8 cellular contexts compared by ENCODE assay signal in the genomic region with DNA sequence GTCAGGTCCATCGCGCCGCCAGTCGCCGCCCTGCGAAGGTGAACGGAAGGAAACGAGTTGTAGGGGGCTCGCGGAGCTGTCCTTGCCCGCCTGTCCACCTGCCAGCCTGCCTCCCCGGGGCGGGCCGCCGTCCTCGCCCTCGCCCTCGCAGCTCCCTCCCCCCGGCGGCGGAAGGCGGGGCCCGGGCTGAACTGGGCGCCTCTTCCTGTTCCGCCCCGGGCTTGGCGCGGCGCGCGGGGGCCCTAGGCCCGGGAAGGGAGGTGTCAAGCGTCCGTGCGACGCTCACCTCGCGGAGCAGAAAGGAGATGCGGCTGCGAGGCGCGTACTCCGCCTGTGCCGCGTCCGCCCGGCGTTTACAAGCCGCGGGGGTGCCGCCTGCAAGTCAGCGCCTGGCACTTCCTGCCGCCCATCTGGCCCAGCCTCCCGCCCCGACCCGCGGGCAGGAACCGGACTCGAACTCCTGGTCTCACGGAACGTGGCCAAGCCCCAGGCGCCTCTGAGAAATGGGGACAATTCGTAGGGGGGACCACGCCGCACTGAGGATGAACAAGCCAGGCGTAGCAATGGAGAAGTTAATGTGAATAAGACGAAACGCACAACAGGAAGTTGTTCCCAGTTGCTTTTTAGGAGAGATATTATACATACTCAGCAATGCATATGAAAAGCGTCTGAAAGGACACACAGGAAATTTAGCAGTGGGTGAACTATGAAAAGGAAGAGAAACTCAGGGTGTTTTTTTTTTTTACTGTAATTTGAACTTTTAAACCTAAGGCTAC. TPM values are rescaled to one million over a fixed set of nuclear protein-coding genes. Genes with fewer than 3 reads are reported as not detected.
A peak's percentile ranks its signal among the peaks of the same experiment; 100 is the strongest.
DNase-seq lines count a peak whose midpoint lies in the region; ATAC-seq, FAIRE-seq and TF ChIP-seq lines count a peak whose summit lies in the region.

A gene (minus strand): TSS at position 108 of the 776 bp plus-strand sequence. CDS start 97 bp downstream, at position 11.

- intact Hi-C loops in heart left ventricle (cut with DNase I) (loop anchor here in 8 of 10 donors (2.0 to 10.0 kb wide), 11 partner anchors 16 to 892 kb away; a partner anchor contains a TSS), posterior vena cava (cut with DNase I) (loop anchor here in 1 of 2 donors (5.0 kb wide), 1 partner anchor 40 kb away; a partner anchor contains a TSS)

- H3K4me3 ChIP-seq in adipocyte (ENCODE audit: low read length) = peak within 1 kb of the TSS; percentile 83
- H3K4me3 ChIP-seq in heart left ventricle = peak within 1 kb of the TSS; percentile 58 to 99 (median 92)
- peak within 1 kb of the TSS; percentile 79 to 92 (median 86) for H3K4me3 ChIP-seq in upper lobe of left lung

- H3K9me3 Mint-ChIP-seq in T-cell = no peaks in the 10 kb centered on the region

- H3K27ac ChIP-seq in heart left ventricle (peak within 1 kb of the TSS; percentile 96 to 100 (median 98)), upper lobe of left lung (peak within 1 kb of the TSS; percentile 96 to 99 (median 98))

- peak; percentile 96 for FAIRE-seq in GM12891 (lab: Jason Lieb, UNC)

- CTCF ChIA-PET in T-cell (lab: Charles Lee) = interaction anchor here (0.6 to 3.0 kb wide), 13 partner anchors 17 to 322 kb away, joined by 3 to 26 read pairs (median 5); a partner anchor contains a TSS

- POLR2A ChIA-PET in T-cell (lab: Charles Lee) = interaction anchor here (0.5 to 1.1 kb wide), 11 partner anchors 11 to 117 kb away, joined by 3 to 9 read pairs (median 4); a partner anchor contains a TSS

- H3K27me3 ChIP-seq in adipocyte (replicated peaks; ENCODE audit: control insufficient read depth, insufficient read depth, low read length) (no peaks in the 10 kb centered on the region), heart left ventricle (no peaks in the 10 kb centered on the region), upper lobe of left lung (no peaks in the 10 kb centered on the region)

- peak; percentile 89 for DNase-seq in GM12891 (ENCODE audit: insufficient read length, low spot score)
- peak; percentile 67 to 91 (median 90) for DNase-seq in NCI-H1417 (lab: John Stamatoyannopoulos, UW)
- peak; percentile 76 to 91 (median 85) for DNase-seq in T-cell
- DNase-seq in adipocyte (ENCODE audit: low read depth) = peak; percentile 93
- peak; percentile 91 to 96 (median 92) for DNase-seq in heart left ventricle
- DNase-seq in posterior vena cava (ENCODE audit: low spot score) = peak; percentile 96
- peak; percentile 91 to 98 for DNase-seq in upper lobe of left lung

- peak within 1 kb of the TSS; percentile 99 for H3K9ac ChIP-seq in adipocyte (ENCODE audit: low read length)

- no peaks in the 10 kb centered on the region for H3K27me3 Mint-ChIP-seq in T-cell

- peak in 2 of 4 donors; percentile 3 to 6 for TF ChIP-seq EP300 in upper lobe of left lung (IDR thresholded peaks at IDR 0.05)

- peaks cover 70 to 77% (median 70%) of the 10 kb centered on the region in 3 donors for H3K4me1 Mint-ChIP-seq in T-cell

- H3K4me1 ChIP-seq in adipocyte (ENCODE audit: control insufficient read depth, insufficient read depth, low read length) = peaks cover 36% of the 10 kb centered on the region
- H3K4me1 ChIP-seq in heart left ventricle = peaks cover 5 to 47% (median 27%) of the 10 kb centered on the region in 12 donors
- H3K4me1 ChIP-seq in upper lobe of left lung = peaks cover 23 to 35% (median 26%) of the 10 kb centered on the region in 4 donors

- H3K36me3 ChIP-seq in adipocyte (ENCODE audit: control insufficient read depth, insufficient read depth, low read length, severe bottlenecking) (peaks cover 50% of the 10 kb centered on the region), heart left ventricle (peaks cover 0 to 63% (median 59%) of the 10 kb centered on the region in 9 donors), upper lobe of left lung (peaks cover 22 to 58% (median 50%) of the 10 kb centered on the region in 4 donors)

- 0 to 1% (median 0%) methylated on average over 18 to 69 of the region's 69 CpGs for WGBS in heart left ventricle, 4 donors
- 0% methylated on average over 13 to 43 of the region's 69 CpGs for whole genome bisulfite sequencing in upper lobe of left lung, 2 donors

- peak within 1 kb of the TSS; percentile 99 for H3K27ac Mint-ChIP-seq in T-cell

- TF ChIP-seq CTCF in heart left ventricle (IDR thresholded peaks at IDR 0.05) = peak in 1 of 12 donors; percentile 25
- TF ChIP-seq CTCF in upper lobe of left lung (IDR thresholded peaks at IDR 0.05) = peak in 4 of 6 experiments; percentile 12 to 39 (median 25)

- peaks cover 44% of the 10 kb centered on the region for H3K36me3 Mint-ChIP-seq in T-cell

- H3K4me3 Mint-ChIP-seq in T-cell = peak within 1 kb of the TSS; percentile 88 to 96 (median 92)

- ATAC-seq in HG02678 (IDR thresholded peaks at IDR 0.05; ENCODE audit: unreplicated experiment) = peak; percentile 70
- ATAC-seq in T-cell (replicated peaks in 1 of 4) = peak; percentile 77 to 81 (median 79)
- peak; percentile 79 to 90 (median 90) for ATAC-seq in heart left ventricle
- peak; percentile 93 to 94 for ATAC-seq in upper lobe of left lung (ENCODE audit: low FRiP score in 2 of 2)

- TF ChIP-seq POLR2A in GM12891 (IDR thresholded peaks at IDR 0.05; ENCODE audit: low read depth, low read length) (peak; percentile 85), heart left ventricle (IDR thresholded peaks at IDR 0.05) (peak; percentile 70 to 93), upper lobe of left lung (IDR thresholded peaks at IDR 0.05) (peak; percentile 86 to 99 (median 88))

- no peaks in the 10 kb centered on the region for H3K9me3 ChIP-seq in adipocyte (ENCODE audit: control insufficient read depth, low read length)
- no peaks in the 10 kb centered on the region for H3K9me3 ChIP-seq in heart left ventricle
- no peaks in the 10 kb centered on the region for H3K9me3 ChIP-seq in upper lobe of left lung

TF ChIP-seq in GM12891, 5 proteins besides CTCF, POLR2A, EP300 and RAD21:
- peak; percentile 45; the same call in 1 of the 2 replicates for TF ChIP-seq SPI1 (IDR thresholded peaks at IDR 0.05; ENCODE audit: low read depth, low read length)
- peak; percentile 73 for TF ChIP-seq POLR2AphosphoS5 (IDR thresholded peaks at IDR 0.05; ENCODE audit: low read depth, low read length)
- TF ChIP-seq TAF1 (IDR thresholded peaks at IDR 0.05; ENCODE audit: low read depth, low read length) = peak; percentile 50; the same call in 1 of the 2 replicates
- TF ChIP-seq PAX5 (IDR thresholded peaks at IDR 0.05; ENCODE audit: insufficient read depth, low read length, severe bottlenecking) = no peak
- TF ChIP-seq POU2F2 (IDR thresholded peaks at IDR 0.05; ENCODE audit: low read depth, low read length) = no peak

RNA-seq across cellular contexts. Expression of the gene that starts here (rescaled TPM):
- polyA plus RNA-seq in GM12891 (2012; ENCODE audit: low read depth, missing spikeins) = 36.3 TPM
- 10 to 100 TPM; 49.2 to 89.5 (median 83.2) TPM for total RNA-seq in T-cell
- 10 to 100 TPM; 40.1 to 81.8 (median 57.2) TPM for total RNA-seq in heart left ventricle
- polyA plus RNA-seq in heart left ventricle = 100 to 1,000 TPM in 1 of 2 donors, 10 to 100 TPM in 1; 37.3 to 118 TPM
- total RNA-seq in posterior vena cava = 10 to 100 TPM; 46.7 to 49.2 TPM
- total RNA-seq in upper lobe of left lung = 10 to 100 TPM; 42.7 to 86.8 (median 49.4) TPM

Comparison
In these comparisons a context has a peak if more than half of its experiments do, and no peak if none do; other contexts are left out.
1. Peak in every context shown above with its lines: DNase-seq, ATAC-seq, H3K4me3 ChIP-seq and H3K27ac ChIP-seq.